In genomic region chr11:118088531-118088930, GRCh38 we compare ENCODE assay signal across 15 cellular contexts. TPM values are rescaled to one million over a fixed set of nuclear protein-coding genes. Genes with fewer than 3 reads are reported as not detected.
DNase-seq lines count a peak whose midpoint lies in the region; ATAC-seq, FAIRE-seq and TF ChIP-seq lines count a peak whose summit lies in the region.
"Had no signal": no experiment of that assay in that cellular context is flagged by ENCODE, and none has a peak within 500 bp of the region (broad histone marks: within the 10 kb centered on the region; RNA-seq: fewer than 3 reads in every experiment).

No MANE protein-coding gene starts in this region.

- H3K36me3 Mint-ChIP-seq in Calu3 (ENCODE audit: insufficient read depth, unreplicated experiment) (peaks cover 9% of the 10 kb centered on the region), endodermal cell (ENCODE audit: low read depth) (peaks cover 2% of the 10 kb centered on the region)

- H3K4me1 Mint-ChIP-seq in Calu3 (ENCODE audit: low read depth, unreplicated experiment): peaks cover 11% of the 10 kb centered on the region
- H3K4me1 Mint-ChIP-seq in endodermal cell: peaks cover 7% of the 10 kb centered on the region

- TF ChIP-seq EP300 in gastroesophageal sphincter (IDR thresholded peaks at IDR 0.05): no peak

- no peak overlapping the region for H3K4me3 ChIP-seq in PC-3 (ENCODE audit: low read length)
- H3K4me3 ChIP-seq in gastroesophageal sphincter: no peak overlapping the region
- no peak overlapping the region for H3K4me3 ChIP-seq in pancreas
- H3K4me3 ChIP-seq in endodermal cell (ENCODE audit: low read length): no peak overlapping the region
- H3K4me3 ChIP-seq: body of pancreas, sigmoid colon had no signal

- peak; percentile 33; the same call in 1 of the 2 replicates for ATAC-seq in PC-3
- ATAC-seq in gastroesophageal sphincter: peak; percentile 48
- ATAC-seq in pancreas: peak in 3 of 4 donors; percentile 69 to 84 (median 72)
- no peak for ATAC-seq in HG03025 (IDR thresholded peaks at IDR 0.05; ENCODE audit: low FRiP score, unreplicated experiment)
- ATAC-seq: body of pancreas had no signal

- H3K79me2 ChIP-seq in PC-3 (ENCODE audit: low read length): no peaks in the 10 kb centered on the region

- no peaks in the 10 kb centered on the region for H3K27me3 Mint-ChIP-seq in Calu3 (ENCODE audit: unreplicated experiment)
- peaks cover 27% of the 10 kb centered on the region for H3K27me3 Mint-ChIP-seq in endodermal cell (ENCODE audit: insufficient read depth)

- H3K9me3 ChIP-seq in PC-3 (ENCODE audit: low read length): no peaks in the 10 kb centered on the region
- peaks cover 0 to 18% (median 0%) of the 10 kb centered on the region in 3 donors for H3K9me3 ChIP-seq in gastroesophageal sphincter
- no peaks in the 10 kb centered on the region for H3K9me3 ChIP-seq in pancreas
- peaks cover 8% of the 10 kb centered on the region for H3K9me3 ChIP-seq in endodermal cell (ENCODE audit: control insufficient read depth, low read length)
- H3K9me3 ChIP-seq: body of pancreas had no signal

- H3K27me3 ChIP-seq in PC-3 (ENCODE audit: low read length) (peaks cover 27% of the 10 kb centered on the region; the same call in 1 of the 2 replicates), gastroesophageal sphincter (peaks cover 19% of the 10 kb centered on the region), pancreas (no peaks in the 10 kb centered on the region), endodermal cell (ENCODE audit: control insufficient read depth, insufficient read depth, low read length, poor library complexity, severe bottlenecking) (no peaks in the 10 kb centered on the region)
- H3K27me3 ChIP-seq: body of pancreas had no signal

- no peak overlapping the region for H2AFZ ChIP-seq in PC-3 (ENCODE audit: low read length)

- TF ChIP-seq CTCF in Calu3 (IDR thresholded peaks at IDR 0.05; ENCODE audit: unreplicated experiment) (no peak), PC-3 (conservative IDR thresholded peaks at IDR 0.05; ENCODE audit: low read depth, low read length) (no peak), gastroesophageal sphincter (IDR thresholded peaks at IDR 0.05) (no peak), pancreas (IDR thresholded peaks at IDR 0.05) (no peak), RWPE1 (conservative IDR thresholded peaks at IDR 0.05; ENCODE audit: low read depth) (no peak), endodermal cell (conservative IDR thresholded peaks at IDR 0.05) (no peak)

- no peak for FAIRE-seq in pancreas (lab: Jason Lieb, UNC)
- FAIRE-seq: H54, TTC549 had no signal

- H3K9ac ChIP-seq in PC-3 (ENCODE audit: low read length): no peak overlapping the region
- no peak overlapping the region for H3K9ac ChIP-seq in endodermal cell (ENCODE audit: extremely low read depth, low read length, poor library complexity, severe bottlenecking)

- no peak overlapping the region for H3K27ac ChIP-seq in PC-3 (ENCODE audit: low read length)
- no peak overlapping the region for H3K27ac ChIP-seq in gastroesophageal sphincter
- H3K27ac ChIP-seq in pancreas: no peak overlapping the region
- no peak overlapping the region for H3K27ac ChIP-seq in RWPE1
- no peak overlapping the region for H3K27ac ChIP-seq in endodermal cell (ENCODE audit: low read depth, low read length)
- H3K27ac ChIP-seq: body of pancreas, sigmoid colon had no signal

- H3K9me2 ChIP-seq in PC-3 (replicated peaks; ENCODE audit: low read length): no peaks in the 10 kb centered on the region

- CTCF ChIA-PET in Calu3 (lab: Charles Lee): no interaction called here
- CTCF ChIA-PET in PC-3 (lab: Charles Lee): no interaction called here
- CTCF ChIA-PET in RWPE1 (lab: Yijun Ruan, JAX): interaction anchor here (0.8 to 1.6 kb wide), 2 partner anchors 35 to 83 kb away, joined by 3 to 4 read pairs; no protein-coding TSS in a partner anchor

- H3K4me1 ChIP-seq in PC-3 (ENCODE audit: insufficient read depth, low read length) (no peaks in the 10 kb centered on the region), gastroesophageal sphincter (peaks cover 0 to 15% (median 5%) of the 10 kb centered on the region in 3 donors), pancreas (no peaks in the 10 kb centered on the region), endodermal cell (ENCODE audit: control insufficient read depth, insufficient read depth, low read length) (no peaks in the 10 kb centered on the region)
- H3K4me1 ChIP-seq: body of pancreas had no signal

- no peak overlapping the region for H3K4me2 ChIP-seq in PC-3 (ENCODE audit: low read length)

- H3K27ac Mint-ChIP-seq in Calu3 (ENCODE audit: unreplicated experiment) (no peak overlapping the region), endodermal cell (no peak overlapping the region)

- H3K4me3 Mint-ChIP-seq in Calu3 (ENCODE audit: low read depth, unreplicated experiment): no peak overlapping the region
- H3K4me3 Mint-ChIP-seq in endodermal cell: no peak overlapping the region

- H3K9me3 Mint-ChIP-seq in Calu3 (ENCODE audit: low read depth, unreplicated experiment) (no peaks in the 10 kb centered on the region), endodermal cell (peaks cover 19% of the 10 kb centered on the region)

- DNase-seq in Calu3 (peak; percentile 37), PC-3 (peak; percentile 60), pancreas (no peak), hepatic stellate cell (ENCODE audit: low spot score) (no peak), RWPE1 (ENCODE audit: low spot score) (no peak), endodermal cell (no peak)
- DNase-seq: activated T-cell treated with anti-CD3 and anti-CD28 coated beads, Interleukin-2, amount 50 U/mL, for 48 hours; kidney glomerular epithelial cell; NK-92 treated with Interleukin-12 subunit alpha and Interleukin-12 subunit beta, amount 100 ng/mL, for 24 hours; sigmoid colon had no signal

- H3F3A ChIP-seq in PC-3 (ENCODE audit: low read length, unreplicated experiment): no peaks in the 10 kb centered on the region

- BruUV-seq in Calu3 (replicated peaks; lab: Mats Ljungman, UMichigan) (no TSS peak), PC-3 (replicated peaks; lab: Mats Ljungman, UMichigan) (no TSS peak)

- POLR2A ChIA-PET in PC-3 (lab: Charles Lee; ENCODE audit: unreplicated experiment): no interaction called here
- POLR2A ChIA-PET in RWPE1 (lab: Yijun Ruan, JAX; ENCODE audit: low non-redundant PET): no interaction called here

- H4K20me1 ChIP-seq in PC-3 (ENCODE audit: low read length): no peaks in the 10 kb centered on the region

- TF ChIP-seq POLR2A in gastroesophageal sphincter (IDR thresholded peaks at IDR 0.05): no peak

- H3K36me3 ChIP-seq in PC-3 (ENCODE audit: low read depth, low read length): no peaks in the 10 kb centered on the region
- no peaks in the 10 kb centered on the region for H3K36me3 ChIP-seq in gastroesophageal sphincter
- H3K36me3 ChIP-seq in pancreas: no peaks in the 10 kb centered on the region
- no peaks in the 10 kb centered on the region for H3K36me3 ChIP-seq in endodermal cell (ENCODE audit: control insufficient read depth, insufficient read depth, low read length)
- H3K36me3 ChIP-seq: sigmoid colon had no signal

- intact Hi-C loops in Calu3 (cut with micrococcal nuclease; ENCODE audit: unreplicated experiment) (no loop called here), PC-3 (cut with micrococcal nuclease) (no loop called here), pancreas (cut with DNase I) (no loop called here)

- WGBS in gastroesophageal sphincter (ENCODE audit: low coverage in 1 of 2), 2 donors: 46 to 60% methylated on average over 1 to 2 of the region's 4 CpGs
- 68 to 70% methylated on average over 4 of the region's 4 CpGs for WGBS in pancreas, 2 donors
- 80 to 84% methylated on average over 2 to 4 of the region's 4 CpGs for WGBS in endodermal cell (ENCODE audit: insufficient coverage in 1 of 2, insufficient read length in 1 of 2), 2 experiments

RNA-seq across cellular contexts. Expression of gene SMIM35, which starts 1.8 kb away (rescaled TPM):
- not detected in 2 replicates for total RNA-seq in Calu3 (2022)
- not detected in 2 replicates for total RNA-seq in PC-3 (2014; rRNA removed)
- total RNA-seq in gastroesophageal sphincter: under 1 TPM in 1 of 4 donors, not detected in 3; 0.13 TPM
- total RNA-seq in pancreas: not detected
- under 1 TPM in 1 of 2 donors, not detected in 1; 0.02 TPM for polyA plus RNA-seq in pancreas
- not detected for total RNA-seq in endodermal cell
- not detected for polyA plus RNA-seq in endodermal cell (2013, experiment 1 of 2)
- polyA plus RNA-seq in endodermal cell (2013, experiment 2 of 2): not detected
- total RNA-seq: body of pancreas, sigmoid colon had no signal

RNA-seq across cellular contexts. Expression of gene TMPRSS4, which starts 11.7 kb away (rescaled TPM):
- total RNA-seq in Calu3 (2022) (99.9 and 132 TPM in 2 replicates), PC-3 (2014; rRNA removed) (1.5 and 1.7 TPM in 2 replicates), gastroesophageal sphincter (10 to 100 TPM in 1 of 4 donors, under 1 TPM in 2, not detected in 1; 0.23 to 11.1 (median 0.78) TPM), pancreas (1 to 10 TPM in 1 of 6 donors, under 1 TPM in 3, not detected in 2; 0.39 to 2.2 (median 0.65) TPM), endodermal cell (not detected)
- under 1 TPM in 1 of 2 donors, not detected in 1; 0.15 TPM for polyA plus RNA-seq in pancreas
- polyA plus RNA-seq in endodermal cell (2013, experiment 1 of 2): not detected
- polyA plus RNA-seq in endodermal cell (2013, experiment 2 of 2): not detected

Comparison
In these comparisons a context has a peak if more than half of its experiments do, and no peak if none do; other contexts are left out.
1. DNase-seq: peak in Calu3 (single experiment) and PC-3 (single experiment); none in pancreas (0 of 6), hepatic stellate cell (single experiment), RWPE1 (single experiment) and endodermal cell (single experiment).